Comparison of ENCODE assay signal across 1 cellular context in the genomic region with DNA sequence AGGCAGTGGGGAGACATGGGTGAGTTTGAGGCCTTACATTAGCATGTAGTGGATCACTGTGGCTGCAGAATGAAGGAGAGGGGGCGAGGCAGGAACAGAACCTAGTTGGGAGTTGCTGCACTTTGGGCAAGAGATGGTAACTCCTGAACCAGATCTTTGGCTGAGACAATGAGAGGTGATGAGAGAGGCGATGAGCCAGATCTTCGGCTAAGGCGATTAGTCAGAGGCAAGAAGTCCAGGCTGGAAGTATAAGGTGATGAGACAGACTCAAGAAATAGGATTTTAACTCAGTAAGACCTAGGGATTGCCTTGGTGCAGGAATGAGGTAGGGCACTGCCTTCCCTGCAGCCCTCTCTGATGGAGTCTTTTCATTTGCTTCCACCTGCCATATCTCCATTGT.
TF ChIP-seq lines count a peak whose summit lies in the region.

No MANE protein-coding gene starts in this region.

TF ChIP-seq in IMR-90, 13 proteins besides CTCF, POLR2A, EP300 and RAD21 (continued from another document):
- TF ChIP-seq, protein P1, sequence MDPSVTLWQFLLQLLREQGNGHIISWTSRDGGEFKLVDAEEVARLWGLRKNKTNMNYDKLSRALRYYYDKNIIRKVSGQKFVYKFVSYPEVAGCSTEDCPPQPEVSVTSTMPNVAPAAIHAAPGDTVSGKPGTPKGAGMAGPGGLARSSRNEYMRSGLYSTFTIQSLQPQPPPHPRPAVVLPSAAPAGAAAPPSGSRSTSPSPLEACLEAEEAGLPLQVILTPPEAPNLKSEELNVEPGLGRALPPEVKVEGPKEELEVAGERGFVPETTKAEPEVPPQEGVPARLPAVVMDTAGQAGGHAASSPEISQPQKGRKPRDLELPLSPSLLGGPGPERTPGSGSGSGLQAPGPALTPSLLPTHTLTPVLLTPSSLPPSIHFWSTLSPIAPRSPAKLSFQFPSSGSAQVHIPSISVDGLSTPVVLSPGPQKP (IDR thresholded peaks at IDR 0.05; ENCODE audit: borderline replicate concordance, low read depth, low read length): no peak
- no peak for TF ChIP-seq SMC3 (IDR thresholded peaks at IDR 0.05; ENCODE audit: low read depth, low read length)
- no peak for TF ChIP-seq CEBPB (IDR thresholded peaks at IDR 0.05; ENCODE audit: low read depth, low read length)
- no peak for TF ChIP-seq MXI1 (IDR thresholded peaks at IDR 0.05; ENCODE audit: borderline replicate concordance, low read depth, low read length)
- TF ChIP-seq, protein P2, sequence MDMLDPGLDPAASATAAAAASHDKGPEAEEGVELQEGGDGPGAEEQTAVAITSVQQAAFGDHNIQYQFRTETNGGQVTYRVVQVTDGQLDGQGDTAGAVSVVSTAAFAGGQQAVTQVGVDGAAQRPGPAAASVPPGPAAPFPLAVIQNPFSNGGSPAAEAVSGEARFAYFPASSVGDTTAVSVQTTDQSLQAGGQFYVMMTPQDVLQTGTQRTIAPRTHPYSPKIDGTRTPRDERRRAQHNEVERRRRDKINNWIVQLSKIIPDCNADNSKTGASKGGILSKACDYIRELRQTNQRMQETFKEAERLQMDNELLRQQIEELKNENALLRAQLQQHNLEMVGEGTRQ (IDR thresholded peaks at IDR 0.05; ENCODE audit: low read depth, low read length): no peak
- no peak for TF ChIP-seq MAFK (IDR thresholded peaks at IDR 0.05; ENCODE audit: low read depth, low read length)
- TF ChIP-seq BHLHE40 (IDR thresholded peaks at IDR 0.05; ENCODE audit: low read depth, low read length): no peak
- no peak for TF ChIP-seq NFE2L2 (IDR thresholded peaks at IDR 0.05; ENCODE audit: low read depth, low read length)
- no peak for TF ChIP-seq CHD1 (IDR thresholded peaks at IDR 0.05; ENCODE audit: low read depth, low read length)
- no peak for TF ChIP-seq MAZ (IDR thresholded peaks at IDR 0.05; ENCODE audit: borderline replicate concordance, low read depth, low read length)
